In genomic region chr2:135130751-135131150, GRCh38 we compare ENCODE assay signal across 1 cellular context.
TF ChIP-seq lines count a peak whose summit lies in the region.

No MANE protein-coding gene starts in this region.

TF ChIP-seq in WTC11, 78 proteins besides CTCF, POLR2A, EP300 and RAD21 (continued from another document):
- no peak for TF ChIP-seq ZNF425 (CRISPR knock-in tag; conservative IDR thresholded peaks at IDR 0.05)
- no peak for TF ChIP-seq SMAD4 (CRISPR knock-in tag; IDR thresholded peaks at IDR 0.05)
- TF ChIP-seq ZNF138 (CRISPR knock-in tag; conservative IDR thresholded peaks at IDR 0.05), result no peak
- no peak for TF ChIP-seq JUN (CRISPR knock-in tag; IDR thresholded peaks at IDR 0.05)
- TF ChIP-seq ELF4 (CRISPR knock-in tag; IDR thresholded peaks at IDR 0.05; ENCODE audit: low read depth), result no peak
- no peak for TF ChIP-seq ZNF532 (CRISPR knock-in tag; IDR thresholded peaks at IDR 0.05; ENCODE audit: borderline replicate concordance)
TF ChIP-seq in WTC11: peak in this region for 0.
